8 cellular contexts compared by ENCODE assay signal in the genomic region with DNA sequence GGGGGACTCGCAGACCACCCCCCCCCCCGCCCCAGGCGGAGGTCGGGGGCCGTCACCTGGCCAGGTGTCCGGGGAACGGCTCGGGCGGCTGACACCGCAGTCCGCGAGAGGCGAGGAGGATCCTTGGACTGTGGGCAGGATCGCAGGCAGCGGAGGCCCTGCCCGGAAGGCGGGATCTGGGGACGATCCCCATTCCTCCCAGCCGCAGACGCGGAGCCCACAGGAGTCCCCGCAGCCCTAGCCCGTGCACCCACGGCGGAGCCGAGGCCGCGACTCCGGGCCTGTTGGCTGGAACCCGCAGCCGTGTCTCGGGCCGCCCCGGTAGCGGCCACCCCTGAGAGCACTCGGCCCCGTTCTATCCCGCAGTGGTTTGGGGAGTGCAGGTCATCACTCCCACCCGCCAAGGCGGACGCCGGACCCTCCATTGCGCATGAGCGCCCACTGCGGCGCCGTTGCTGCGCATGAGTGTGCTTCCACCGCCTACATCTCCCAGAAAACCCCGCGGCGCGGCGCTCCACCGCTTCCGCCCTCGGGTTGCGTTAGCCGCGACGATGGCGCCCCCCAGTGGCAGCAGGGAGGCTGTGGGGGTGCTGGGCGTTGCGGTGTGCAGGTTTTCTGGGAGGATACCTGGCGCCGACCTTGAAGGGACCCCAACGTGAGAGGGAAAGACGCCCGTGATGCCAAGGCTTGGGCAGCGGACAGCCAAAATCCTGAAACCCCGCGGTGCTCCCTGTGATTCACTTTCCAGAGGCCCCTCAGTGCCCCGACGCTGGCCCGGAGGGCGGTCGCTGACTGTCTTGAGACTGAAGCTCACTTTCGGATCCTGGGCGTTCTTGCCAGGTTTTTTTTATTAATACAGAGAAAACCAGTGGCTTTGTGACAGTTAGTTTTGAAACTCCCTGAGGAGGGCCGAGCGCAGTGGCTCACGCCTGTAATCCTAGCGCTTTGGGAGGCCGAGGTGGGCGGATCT. TPM values are rescaled to one million over a fixed set of nuclear protein-coding genes. Genes with fewer than 3 reads are reported as not detected.
DNase-seq lines count a peak whose midpoint lies in the region; ATAC-seq and TF ChIP-seq lines count a peak whose summit lies in the region.

No MANE protein-coding gene starts in this region.

- peaks cover 2% of the 10 kb centered on the region for H3K36me3 Mint-ChIP-seq in IgD-negative memory B cell
- peaks cover 8% of the 10 kb centered on the region for H3K36me3 Mint-ChIP-seq in neural progenitor cell

- H3K27ac Mint-ChIP-seq in IgD-negative memory B cell (peak overlapping the region; percentile 37 to 83 (median 76)), neural progenitor cell (no peak overlapping the region)

- H3K4me3 Mint-ChIP-seq in IgD-negative memory B cell (peak overlapping the region; percentile 80 to 90 (median 86)), neural progenitor cell (peak overlapping the region; percentile 85)

- peaks cover 35% of the 10 kb centered on the region for H3K79me2 ChIP-seq in neural progenitor cell (ENCODE audit: low read depth)

- H3K27me3 ChIP-seq in RWPE2 (ENCODE audit: insufficient read depth, poor library complexity, severe bottlenecking) = no peaks in the 10 kb centered on the region
- no peaks in the 10 kb centered on the region for H3K27me3 ChIP-seq in neural progenitor cell
- H3K27me3 ChIP-seq in stomach = no peaks in the 10 kb centered on the region

- no peaks in the 10 kb centered on the region for H4K20me1 ChIP-seq in neural progenitor cell (ENCODE audit: low read depth)

- peak overlapping the region; percentile 85 for H3K4me3 ChIP-seq in RWPE2 (ENCODE audit: severe bottlenecking)
- H3K4me3 ChIP-seq in neural progenitor cell = peak overlapping the region; percentile 74
- H3K4me3 ChIP-seq in stomach = peak overlapping the region; percentile 73 to 99 (median 80)

- H3F3A ChIP-seq in neural progenitor cell (ENCODE audit: low read depth) = peaks cover 7% of the 10 kb centered on the region

- peak; percentile 95 for DNase-seq in D341Med (ENCODE audit: low spot score)
- DNase-seq in RWPE2 (ENCODE audit: low spot score) = peak; percentile 92
- peak; percentile 97 for DNase-seq in activated naive CD4-positive, alpha-beta T cell treated with Interleukin-2 at 50 U/mL for 16 hours
- DNase-seq in foreskin melanocyte = peak; percentile 85
- DNase-seq in neural progenitor cell (ENCODE audit: low spot score) = peak; percentile 99
- peak; percentile 98 for DNase-seq in stomach

- H3K27me3 Mint-ChIP-seq in IgD-negative memory B cell (peaks cover 2% of the 10 kb centered on the region), neural progenitor cell (ENCODE audit: insufficient read depth, low read depth) (peaks cover 2% of the 10 kb centered on the region)

- H3K4me2 ChIP-seq in neural progenitor cell = peak overlapping the region; percentile 87

- ATAC-seq in GM21390 (IDR thresholded peaks at IDR 0.05; ENCODE audit: unreplicated experiment) (peak; percentile 66), RWPE2 (ENCODE audit: low read depth) (peak; percentile 85)

- intact Hi-C loops in stomach (cut with DNase I; ENCODE audit: low total_unique reads) = loop anchor here (10.0 kb wide), 1 partner anchor 140 kb away; no protein-coding TSS in a partner anchor

- TF ChIP-seq EP300 in stomach (IDR thresholded peaks at IDR 0.05) = no peak

- TF ChIP-seq CTCF in RWPE2 (IDR thresholded peaks at IDR 0.05; ENCODE audit: poor library complexity, severe bottlenecking) (peak; percentile 94), neural progenitor cell (IDR thresholded peaks at IDR 0.05) (peak; percentile 98), stomach (IDR thresholded peaks at IDR 0.05) (peak in 6 of 7 experiments; percentile 21 to 99 (median 97))

- peaks cover 3 to 5% (median 5%) of the 10 kb centered on the region in 3 donors for H3K4me1 Mint-ChIP-seq in IgD-negative memory B cell
- peaks cover 5% of the 10 kb centered on the region for H3K4me1 Mint-ChIP-seq in neural progenitor cell

- peak overlapping the region; percentile 89 for H2AFZ ChIP-seq in neural progenitor cell (replicated peaks)

- H3K27ac ChIP-seq in RWPE2 (ENCODE audit: poor library complexity, severe bottlenecking) = peak overlapping the region; percentile 34
- H3K27ac ChIP-seq in neural progenitor cell = peak overlapping the region; percentile 54
- H3K27ac ChIP-seq in stomach = peak overlapping the region; percentile 86 to 94 (median 91)

- H3K9me3 ChIP-seq in RWPE2 (ENCODE audit: severe bottlenecking) (no peaks in the 10 kb centered on the region), neural progenitor cell (ENCODE audit: low read depth) (no peaks in the 10 kb centered on the region), stomach (peaks cover 4 to 38% (median 19%) of the 10 kb centered on the region in 4 donors)

- H3K4me1 ChIP-seq in RWPE2 (ENCODE audit: insufficient read depth, poor library complexity, severe bottlenecking) (no peaks in the 10 kb centered on the region), neural progenitor cell (no peaks in the 10 kb centered on the region), stomach (peaks cover 16 to 47% (median 37%) of the 10 kb centered on the region in 4 donors)

- H3K36me3 ChIP-seq in RWPE2 (ENCODE audit: low read depth) (no peaks in the 10 kb centered on the region), neural progenitor cell (no peaks in the 10 kb centered on the region), stomach (no peaks in the 10 kb centered on the region)

- peak overlapping the region; percentile 76 for H3K9ac ChIP-seq in neural progenitor cell

- H3K9me3 Mint-ChIP-seq in IgD-negative memory B cell (peaks cover 0 to 4% (median 1%) of the 10 kb centered on the region in 3 donors), neural progenitor cell (peaks cover 62% of the 10 kb centered on the region)

- TF ChIP-seq POLR2A in stomach (IDR thresholded peaks at IDR 0.05) = no peak

- 2 to 5% (median 3%) methylated on average over 50 to 85 of the region's 85 CpGs for WGBS in stomach, 5 donors

RNA-seq across cellular contexts. Expression of a gene that starts 4.4 kb away (rescaled TPM):
- polyA plus RNA-seq in IgD-negative memory B cell = 8.2 TPM
- total RNA-seq in neural progenitor cell (ENCODE audit: low replicate concordance) = 28.4 and 36.2 TPM in 2 replicates
- total RNA-seq in stomach = 10 to 100 TPM in 1 of 5 donors, 1 to 10 TPM in 3, under 1 TPM in 1; 0.58 to 18.2 (median 4.9) TPM
- 1 to 10 TPM; 3.3 to 3.9 (median 3.4) TPM for polyA plus RNA-seq in stomach

RNA-seq across cellular contexts. Expression of a gene that starts 27.9 kb away (rescaled TPM):
- polyA plus RNA-seq in IgD-negative memory B cell = 45.1 TPM
- 39.3 and 43.0 TPM in 2 replicates for total RNA-seq in neural progenitor cell (ENCODE audit: low replicate concordance)
- 10 to 100 TPM in 4 of 5 donors, 1 to 10 TPM in 1; 6.2 to 46.9 (median 28.6) TPM for total RNA-seq in stomach
- polyA plus RNA-seq in stomach = 10 to 100 TPM in 2 of 3 donors, 1 to 10 TPM in 1; 5.9 to 16.1 (median 12.2) TPM

RNA-seq across cellular contexts. Expression of a gene that starts 56.9 kb away (rescaled TPM):
- polyA plus RNA-seq in IgD-negative memory B cell (23.2 TPM), stomach (10 to 100 TPM; 15.5 to 50.3 (median 35.4) TPM)
- total RNA-seq in neural progenitor cell (ENCODE audit: low replicate concordance) (49.1 and 144 TPM in 2 replicates), stomach (100 to 1,000 TPM in 1 of 5 donors, 10 to 100 TPM in 4; 27.0 to 327 (median 60.6) TPM)

Comparison
In these comparisons a context has a peak if more than half of its experiments do, and no peak if none do; other contexts are left out.
1. Peak in every context shown above with its lines: DNase-seq, ATAC-seq, H3K4me3 ChIP-seq and H3K27ac ChIP-seq.
2. H3K27ac ChIP-seq: peak in every context shown above with its lines; median percentile 91 in stomach; 54 in neural progenitor cell; 34 in RWPE2.